ENCODE assay signal across 1 cellular context in the genomic region with DNA sequence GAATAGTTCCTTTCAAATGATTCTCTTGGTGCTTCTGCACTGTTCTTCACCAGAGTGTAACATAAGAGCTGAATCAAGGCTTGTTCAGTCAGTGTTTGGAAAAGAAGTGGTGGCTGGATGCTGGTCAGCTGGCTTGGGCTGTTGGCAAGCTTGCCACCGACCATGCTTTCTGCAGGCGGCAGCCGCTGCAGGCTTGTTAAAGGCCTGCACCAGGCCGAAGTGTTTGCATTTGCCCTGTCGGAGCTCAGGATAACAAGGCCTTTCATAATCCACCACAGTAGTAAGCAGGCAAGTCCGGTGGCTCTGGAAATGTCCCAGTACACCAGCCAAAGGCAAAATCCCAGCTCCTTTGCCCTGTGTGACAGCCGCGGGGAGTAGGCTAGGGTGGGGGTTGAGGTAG.
A peak's percentile ranks its signal among the peaks of the same experiment; 100 is the strongest.
TF ChIP-seq lines count a peak whose summit lies in the region.

No MANE protein-coding gene starts in this region.

TF ChIP-seq in HepG2, 621 proteins besides CTCF, POLR2A, EP300 and RAD21 (continued from another document and continues in another):
- TF ChIP-seq, protein P1, sequence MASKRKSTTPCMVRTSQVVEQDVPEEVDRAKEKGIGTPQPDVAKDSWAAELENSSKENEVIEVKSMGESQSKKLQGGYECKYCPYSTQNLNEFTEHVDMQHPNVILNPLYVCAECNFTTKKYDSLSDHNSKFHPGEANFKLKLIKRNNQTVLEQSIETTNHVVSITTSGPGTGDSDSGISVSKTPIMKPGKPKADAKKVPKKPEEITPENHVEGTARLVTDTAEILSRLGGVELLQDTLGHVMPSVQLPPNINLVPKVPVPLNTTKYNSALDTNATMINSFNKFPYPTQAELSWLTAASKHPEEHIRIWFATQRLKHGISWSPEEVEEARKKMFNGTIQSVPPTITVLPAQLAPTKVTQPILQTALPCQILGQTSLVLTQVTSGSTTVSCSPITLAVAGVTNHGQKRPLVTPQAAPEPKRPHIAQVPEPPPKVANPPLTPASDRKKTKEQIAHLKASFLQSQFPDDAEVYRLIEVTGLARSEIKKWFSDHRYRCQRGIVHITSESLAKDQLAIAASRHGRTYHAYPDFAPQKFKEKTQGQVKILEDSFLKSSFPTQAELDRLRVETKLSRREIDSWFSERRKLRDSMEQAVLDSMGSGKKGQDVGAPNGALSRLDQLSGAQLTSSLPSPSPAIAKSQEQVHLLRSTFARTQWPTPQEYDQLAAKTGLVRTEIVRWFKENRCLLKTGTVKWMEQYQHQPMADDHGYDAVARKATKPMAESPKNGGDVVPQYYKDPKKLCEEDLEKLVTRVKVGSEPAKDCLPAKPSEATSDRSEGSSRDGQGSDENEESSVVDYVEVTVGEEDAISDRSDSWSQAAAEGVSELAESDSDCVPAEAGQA (IDR thresholded peaks at IDR 0.05; ENCODE audit: low read depth): no peak
- TF ChIP-seq, protein P1 (CRISPR knock-in tag; IDR thresholded peaks at IDR 0.05; ENCODE audit: borderline replicate concordance): no peak
- TF ChIP-seq, protein P2, sequence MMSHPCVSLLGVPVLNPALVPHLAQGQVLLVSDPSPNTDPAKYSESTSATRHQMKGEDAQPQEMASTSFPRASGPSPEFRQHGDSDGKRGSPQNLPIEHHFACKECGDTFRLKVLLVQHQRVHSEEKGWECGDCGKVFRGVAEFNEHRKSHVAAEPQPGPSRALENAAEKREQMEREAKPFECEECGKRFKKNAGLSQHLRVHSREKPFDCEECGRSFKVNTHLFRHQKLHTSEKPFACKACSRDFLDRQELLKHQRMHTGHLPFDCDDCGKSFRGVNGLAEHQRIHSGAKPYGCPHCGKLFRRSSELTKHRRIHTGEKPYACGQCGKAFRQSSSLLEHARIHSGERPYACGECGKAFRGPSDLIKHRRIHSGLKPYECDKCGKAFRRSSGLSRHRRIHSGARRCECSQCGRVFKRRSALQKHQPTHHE (CRISPR knock-in tag; IDR thresholded peaks at IDR 0.05; ENCODE audit: borderline replicate concordance): no peak
- TF ChIP-seq, protein P3, sequence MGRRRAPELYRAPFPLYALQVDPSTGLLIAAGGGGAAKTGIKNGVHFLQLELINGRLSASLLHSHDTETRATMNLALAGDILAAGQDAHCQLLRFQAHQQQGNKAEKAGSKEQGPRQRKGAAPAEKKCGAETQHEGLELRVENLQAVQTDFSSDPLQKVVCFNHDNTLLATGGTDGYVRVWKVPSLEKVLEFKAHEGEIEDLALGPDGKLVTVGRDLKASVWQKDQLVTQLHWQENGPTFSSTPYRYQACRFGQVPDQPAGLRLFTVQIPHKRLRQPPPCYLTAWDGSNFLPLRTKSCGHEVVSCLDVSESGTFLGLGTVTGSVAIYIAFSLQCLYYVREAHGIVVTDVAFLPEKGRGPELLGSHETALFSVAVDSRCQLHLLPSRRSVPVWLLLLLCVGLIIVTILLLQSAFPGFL (CRISPR knock-in tag; IDR thresholded peaks at IDR 0.05): no peak
- no peak for TF ChIP-seq NCOA2 (CRISPR knock-in tag; IDR thresholded peaks at IDR 0.05)
- TF ChIP-seq ZSCAN20 (CRISPR knock-in tag; IDR thresholded peaks at IDR 0.05; ENCODE audit: borderline replicate concordance): no peak
- no peak for TF ChIP-seq MBD4 (IDR thresholded peaks at IDR 0.05; ENCODE audit: borderline replicate concordance, low read length)
- TF ChIP-seq, protein P4, sequence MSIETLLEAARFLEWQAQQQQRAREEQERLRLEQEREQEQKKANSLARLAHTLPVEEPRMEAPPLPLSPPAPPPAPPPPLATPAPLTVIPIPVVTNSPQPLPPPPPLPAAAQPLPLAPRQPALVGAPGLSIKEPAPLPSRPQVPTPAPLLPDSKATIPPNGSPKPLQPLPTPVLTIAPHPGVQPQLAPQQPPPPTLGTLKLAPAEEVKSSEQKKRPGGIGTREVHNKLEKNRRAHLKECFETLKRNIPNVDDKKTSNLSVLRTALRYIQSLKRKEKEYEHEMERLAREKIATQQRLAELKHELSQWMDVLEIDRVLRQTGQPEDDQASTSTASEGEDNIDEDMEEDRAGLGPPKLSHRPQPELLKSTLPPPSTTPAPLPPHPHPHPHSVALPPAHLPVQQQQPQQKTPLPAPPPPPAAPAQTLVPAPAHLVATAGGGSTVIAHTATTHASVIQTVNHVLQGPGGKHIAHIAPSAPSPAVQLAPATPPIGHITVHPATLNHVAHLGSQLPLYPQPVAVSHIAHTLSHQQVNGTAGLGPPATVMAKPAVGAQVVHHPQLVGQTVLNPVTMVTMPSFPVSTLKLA (IDR thresholded peaks at IDR 0.05): no peak
- TF ChIP-seq BATF2 (CRISPR knock-in tag; IDR thresholded peaks at IDR 0.05): no peak
- TF ChIP-seq ARHGAP35 (CRISPR knock-in tag; IDR thresholded peaks at IDR 0.05; ENCODE audit: borderline replicate concordance): no peak
- TF ChIP-seq ATF7-NPFF (CRISPR knock-in tag; IDR thresholded peaks at IDR 0.05; ENCODE audit: low read depth): 0 out of 2 replicates have a peak, but pooled peaks have one; percentile 58
- TF ChIP-seq ZC3H4 (CRISPR knock-in tag; IDR thresholded peaks at IDR 0.05; ENCODE audit: borderline replicate concordance): no peak
- no peak for TF ChIP-seq KLF13 (CRISPR knock-in tag; IDR thresholded peaks at IDR 0.05)
- no peak for TF ChIP-seq GZF1 (CRISPR knock-in tag; IDR thresholded peaks at IDR 0.05)
- no peak for TF ChIP-seq SUZ12 (IDR thresholded peaks at IDR 0.05; ENCODE audit: low read depth, low read length)
- no peak for TF ChIP-seq SMARCC2 (IDR thresholded peaks at IDR 0.05)
- TF ChIP-seq ZNF670 (CRISPR knock-in tag; IDR thresholded peaks at IDR 0.05; ENCODE audit: borderline replicate concordance): no peak
- TF ChIP-seq TMF1 (CRISPR knock-in tag; IDR thresholded peaks at IDR 0.05; ENCODE audit: low read depth): no peak
- no peak for TF ChIP-seq ZNF446 (CRISPR knock-in tag; IDR thresholded peaks at IDR 0.05)
- TF ChIP-seq KDM2A (CRISPR knock-in tag; IDR thresholded peaks at IDR 0.05; ENCODE audit: borderline replicate concordance, low read depth): peak; percentile 31; the same call in 1 of the 2 replicates
- TF ChIP-seq, protein P5, sequence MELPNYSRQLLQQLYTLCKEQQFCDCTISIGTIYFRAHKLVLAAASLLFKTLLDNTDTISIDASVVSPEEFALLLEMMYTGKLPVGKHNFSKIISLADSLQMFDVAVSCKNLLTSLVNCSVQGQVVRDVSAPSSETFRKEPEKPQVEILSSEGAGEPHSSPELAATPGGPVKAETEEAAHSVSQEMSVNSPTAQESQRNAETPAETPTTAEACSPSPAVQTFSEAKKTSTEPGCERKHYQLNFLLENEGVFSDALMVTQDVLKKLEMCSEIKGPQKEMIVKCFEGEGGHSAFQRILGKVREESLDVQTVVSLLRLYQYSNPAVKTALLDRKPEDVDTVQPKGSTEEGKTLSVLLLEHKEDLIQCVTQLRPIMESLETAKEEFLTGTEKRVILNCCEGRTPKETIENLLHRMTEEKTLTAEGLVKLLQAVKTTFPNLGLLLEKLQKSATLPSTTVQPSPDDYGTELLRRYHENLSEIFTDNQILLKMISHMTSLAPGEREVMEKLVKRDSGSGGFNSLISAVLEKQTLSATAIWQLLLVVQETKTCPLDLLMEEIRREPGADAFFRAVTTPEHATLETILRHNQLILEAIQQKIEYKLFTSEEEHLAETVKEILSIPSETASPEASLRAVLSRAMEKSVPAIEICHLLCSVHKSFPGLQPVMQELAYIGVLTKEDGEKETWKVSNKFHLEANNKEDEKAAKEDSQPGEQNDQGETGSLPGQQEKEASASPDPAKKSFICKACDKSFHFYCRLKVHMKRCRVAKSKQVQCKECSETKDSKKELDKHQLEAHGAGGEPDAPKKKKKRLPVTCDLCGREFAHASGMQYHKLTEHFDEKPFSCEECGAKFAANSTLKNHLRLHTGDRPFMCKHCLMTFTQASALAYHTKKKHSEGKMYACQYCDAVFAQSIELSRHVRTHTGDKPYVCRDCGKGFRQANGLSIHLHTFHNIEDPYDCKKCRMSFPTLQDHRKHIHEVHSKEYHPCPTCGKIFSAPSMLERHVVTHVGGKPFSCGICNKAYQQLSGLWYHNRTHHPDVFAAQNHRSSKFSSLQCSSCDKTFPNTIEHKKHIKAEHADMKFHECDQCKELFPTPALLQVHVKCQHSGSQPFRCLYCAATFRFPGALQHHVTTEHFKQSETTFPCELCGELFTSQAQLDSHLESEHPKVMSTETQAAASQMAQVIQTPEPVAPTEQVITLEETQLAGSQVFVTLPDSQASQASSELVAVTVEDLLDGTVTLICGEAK (IDR thresholded peaks at IDR 0.05): no peak
- TF ChIP-seq, protein P5 (CRISPR knock-in tag; IDR thresholded peaks at IDR 0.05): no peak
- no peak for TF ChIP-seq DZIP1 (CRISPR knock-in tag; IDR thresholded peaks at IDR 0.05)
- TF ChIP-seq ZNF264 (CRISPR knock-in tag; IDR thresholded peaks at IDR 0.05): no peak
- 0 out of 2 replicates have a peak, but pooled peaks have one; percentile 13 for TF ChIP-seq MEF2D (CRISPR knock-in tag; IDR thresholded peaks at IDR 0.05)
- no peak for TF ChIP-seq SKI (IDR thresholded peaks at IDR 0.05; ENCODE audit: partially characterized antibody)
- no peak for TF ChIP-seq ZNF550 (CRISPR knock-in tag; IDR thresholded peaks at IDR 0.05; ENCODE audit: borderline replicate concordance)
- peak; percentile 58; the same call in 1 of the 2 replicates for TF ChIP-seq ZNF792 (CRISPR knock-in tag; IDR thresholded peaks at IDR 0.05)
